ENCODE assay signal across 8 cellular contexts in the genomic region with DNA sequence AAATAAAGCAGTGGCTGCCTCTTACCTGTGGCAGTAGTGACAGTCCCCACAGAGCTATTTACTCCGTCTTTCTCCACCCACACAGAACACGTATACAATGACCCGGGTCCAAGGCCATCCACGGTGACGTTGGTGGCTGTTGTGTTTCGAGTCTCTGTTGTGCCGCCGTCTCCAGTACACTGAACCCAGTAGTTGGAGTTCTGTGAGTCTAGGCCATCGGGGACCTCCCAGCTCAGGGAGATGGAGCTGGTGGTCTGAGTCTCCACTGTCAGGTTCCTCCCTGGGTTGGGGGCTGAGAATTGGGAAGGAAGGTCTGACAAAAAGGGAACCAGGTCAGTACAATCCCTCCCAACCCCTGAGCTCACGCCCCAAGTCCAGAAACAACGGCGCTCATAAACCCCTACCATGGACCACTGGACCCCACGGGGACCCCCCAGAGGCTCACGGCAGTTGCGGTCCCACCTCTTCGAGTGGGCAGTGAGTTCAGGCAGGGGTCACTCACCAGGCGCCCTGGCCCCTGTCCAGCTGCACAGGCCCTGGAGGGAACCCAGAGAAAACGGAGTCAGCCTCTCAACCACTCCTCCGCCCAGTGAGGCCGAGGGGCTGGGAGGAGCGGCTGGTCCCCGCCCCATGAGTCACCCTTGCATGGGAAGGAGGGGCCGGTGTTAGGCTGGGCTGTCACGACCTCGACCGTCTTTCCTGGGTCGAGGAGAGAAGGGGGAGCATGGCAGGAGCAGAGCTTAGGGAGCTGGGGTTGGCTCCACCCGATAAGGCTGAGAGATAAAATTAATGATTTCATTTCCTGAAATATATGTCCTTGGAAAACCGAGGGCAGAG. TPM values are rescaled to one million over a fixed set of nuclear protein-coding genes. Genes with fewer than 3 reads are reported as not detected.
DNase-seq lines count a peak whose midpoint lies in the region; ATAC-seq and TF ChIP-seq lines count a peak whose summit lies in the region.

No MANE protein-coding gene starts in this region.

- peak; percentile 39 for DNase-seq in Ammon's horn (ENCODE audit: low spot score)
- DNase-seq in HT-29 (ENCODE audit: low spot score) = peak; percentile 99
- peak; percentile 88 to 93 for DNase-seq in SJSA1 (ENCODE audit: low read depth in 1 of 2, low spot score in 2 of 2)
- peak; percentile 37 for DNase-seq in inferior parietal cortex (ENCODE audit: extremely low spot score)
- peak; percentile 89 for DNase-seq in spleen
- DNase-seq in NCI-H1048 (lab: John Stamatoyannopoulos, UW) = no peak

- H3K27me3 Mint-ChIP-seq in brain = peaks cover 17% of the 10 kb centered on the region

- no peak for TF ChIP-seq CTCF in brain (conservative IDR thresholded peaks at IDR 0.05)
- TF ChIP-seq CTCF in spleen (IDR thresholded peaks at IDR 0.05 in 8 of 11, conservative IDR thresholded peaks at IDR 0.05 in 3 of 11) = no peak

- no peaks in the 10 kb centered on the region for H3K36me3 Mint-ChIP-seq in brain

- H3K4me1 Mint-ChIP-seq in brain = peaks cover 21% of the 10 kb centered on the region

- intact Hi-C loops in spleen (cut with DNase I; ENCODE audit: low total_unique reads) = no loop called here

- H3K36me3 ChIP-seq in SJSA1 (no peaks in the 10 kb centered on the region), spleen (peaks cover 0 to 10% (median 0%) of the 10 kb centered on the region in 6 donors)

- H3K4me1 ChIP-seq in SJSA1 (replicated peaks) = peaks cover 33% of the 10 kb centered on the region
- peaks cover 0 to 36% (median 5%) of the 10 kb centered on the region in 6 donors for H3K4me1 ChIP-seq in spleen

- peak overlapping the region; percentile 19 to 87 (median 64) for H3K4me3 Mint-ChIP-seq in brain

- H3K9me3 ChIP-seq in SJSA1 (replicated peaks) (no peaks in the 10 kb centered on the region), spleen (peaks cover 0 to 2% (median 0%) of the 10 kb centered on the region in 8 donors)

- ATAC-seq in GM21526 (IDR thresholded peaks at IDR 0.05; ENCODE audit: low FRiP score, unreplicated experiment) = no peak

- peak overlapping the region; percentile 15 for H3K4me3 ChIP-seq in SJSA1
- peak overlapping the region in 7 of 8 donors; percentile 6 to 61 (median 18) for H3K4me3 ChIP-seq in spleen

- peaks cover 0 to 4% (median 0%) of the 10 kb centered on the region in 5 experiments for H3K9me3 Mint-ChIP-seq in brain

- peak in 1 of 3 donors; percentile 35 for TF ChIP-seq POLR2A in spleen (IDR thresholded peaks at IDR 0.05)

- H3K27me3 ChIP-seq in SJSA1 (replicated peaks) (no peaks in the 10 kb centered on the region), spleen (replicated peaks in 1 of 7) (peaks cover 0 to 52% (median 0%) of the 10 kb centered on the region in 7 donors)

- peak overlapping the region; percentile 48 to 93 (median 80) for H3K27ac Mint-ChIP-seq in brain

- 36 to 43% (median 41%) methylated on average over 24 to 29 of the region's 29 CpGs for WGBS in spleen, 5 donors

- H3K27ac ChIP-seq in SJSA1 (no peak overlapping the region), spleen (peak overlapping the region; percentile 28 to 86 (median 74))

RNA-seq across cellular contexts. Expression of a gene that starts 2.4 kb away (rescaled TPM):
- 87.1 and 103 TPM in 2 replicates for total RNA-seq in HT-29 (2014; rRNA removed; shearing (Covaris generic))
- 1.4 and 2.0 TPM in 2 replicates for total RNA-seq in SJSA1 (2014; rRNA removed; shearing (Covaris generic))
- polyA plus RNA-seq in brain (ENCODE audit: insufficient read depth, low read depth, low replicate concordance) (4.5 TPM), spleen (10 to 100 TPM in 2 of 3 donors, 1 to 10 TPM in 1; 6.5 to 31.7 (median 14.9) TPM)
- 10 to 100 TPM; 36.8 to 97.9 (median 53.8) TPM for total RNA-seq in spleen

RNA-seq across cellular contexts. Expression of a gene that starts 21.7 kb away (rescaled TPM):
- total RNA-seq in HT-29 (2014; rRNA removed; shearing (Covaris generic)) = 9.9 and 10.6 TPM in 2 replicates
- 0.94 and 1.8 TPM in 2 replicates for total RNA-seq in SJSA1 (2014; rRNA removed; shearing (Covaris generic))
- polyA plus RNA-seq in brain (ENCODE audit: insufficient read depth, low read depth, low replicate concordance) (7.0 TPM), spleen (10 to 100 TPM; 11.8 to 31.5 (median 28.2) TPM)
- 10 to 100 TPM in 3 of 7 donors, 1 to 10 TPM in 4; 7.5 to 11.7 (median 9.6) TPM for total RNA-seq in spleen

RNA-seq across cellular contexts. Expression of a gene that starts 26.8 kb away (rescaled TPM):
- 0.71 and 1.5 TPM in 2 replicates for total RNA-seq in HT-29 (2014; rRNA removed; shearing (Covaris generic))
- not detected in 2 replicates for total RNA-seq in SJSA1 (2014; rRNA removed; shearing (Covaris generic))
- polyA plus RNA-seq in brain (ENCODE audit: insufficient read depth, low read depth, low replicate concordance) = 51.8 TPM
- total RNA-seq in spleen = 1 to 10 TPM in 1 of 7 donors, not detected in 6; 1.4 TPM
- polyA plus RNA-seq in spleen = under 1 TPM; 0.06 to 0.23 (median 0.13) TPM

RNA-seq across cellular contexts. Expression of a gene that starts 40.5 kb away (rescaled TPM):
- 17.3 and 21.1 TPM in 2 replicates for total RNA-seq in HT-29 (2014; rRNA removed; shearing (Covaris generic))
- total RNA-seq in SJSA1 (2014; rRNA removed; shearing (Covaris generic)) = 0.18 and 3.2 TPM in 2 replicates
- polyA plus RNA-seq in brain (ENCODE audit: insufficient read depth, low read depth, low replicate concordance) = 0.64 TPM
- 1 to 10 TPM in 2 of 7 donors, under 1 TPM in 3, not detected in 2; 0.68 to 1.1 (median 0.76) TPM for total RNA-seq in spleen
- polyA plus RNA-seq in spleen = under 1 TPM; 0.28 to 0.45 (median 0.36) TPM

RNA-seq across cellular contexts. Expression of a gene that starts 49.4 kb away (rescaled TPM):
- 11.1 and 20.3 TPM in 2 replicates for total RNA-seq in HT-29 (2014; rRNA removed; shearing (Covaris generic))
- not detected in 2 replicates for total RNA-seq in SJSA1 (2014; rRNA removed; shearing (Covaris generic))
- polyA plus RNA-seq in brain (ENCODE audit: insufficient read depth, low read depth, low replicate concordance) = not detected
- total RNA-seq in spleen = not detected
- polyA plus RNA-seq in spleen = under 1 TPM; 0.15 to 0.74 (median 0.70) TPM

Comparison
In these comparisons a context has a peak if more than half of its experiments do, and no peak if none do; other contexts are left out.
1. RNA of a gene that starts 2.4 kb away (total RNA-seq): 87.1 to 103 TPM in HT-29 and 36.8 to 97.9 TPM in spleen; 1.4 to 2.0 TPM in SJSA1; every median in the first group is over 10 times any median in the second.